Comparison of ENCODE assay signal across 8 cellular contexts in genomic region chr14:24196071-24197061, GRCh38. TPM values are rescaled to one million over a fixed set of nuclear protein-coding genes. Genes with fewer than 3 reads are reported as not detected.
DNase-seq lines count a peak whose midpoint lies in the region; ATAC-seq and TF ChIP-seq lines count a peak whose summit lies in the region.

No MANE protein-coding gene starts in this region.

- H3K4me3 ChIP-seq in CD4-positive, alpha-beta memory T cell (ENCODE audit: low read length in 2 of 2), result peak overlapping the region; percentile 87 to 90
- peak overlapping the region; percentile 88 to 89 for H3K4me3 ChIP-seq in right atrium auricular region
- H3K4me3 ChIP-seq in skeletal muscle cell (ENCODE audit: low read depth, low read length), result peak overlapping the region; percentile 89

- peak overlapping the region; percentile 92 to 99 (median 98) for H3K27ac Mint-ChIP-seq in CD4-positive, alpha-beta memory T cell
- peak overlapping the region; percentile 99 for H3K27ac Mint-ChIP-seq in activated T-helper 17 cell treated with anti-CD3 and anti-CD28 coated beads, Interleukin-2, amount 50 U/mL, for 72 hours

- intact Hi-C loops in CD4-positive, alpha-beta memory T cell (cut with micrococcal nuclease), result no loop called here

- peaks cover 0 to 3% (median 0%) of the 10 kb centered on the region in 8 donors for H3K9me3 Mint-ChIP-seq in CD4-positive, alpha-beta memory T cell
- H3K9me3 Mint-ChIP-seq in activated T-helper 17 cell treated with anti-CD3 and anti-CD28 coated beads, Interleukin-2, amount 50 U/mL, for 72 hours, result no peaks in the 10 kb centered on the region

- ATAC-seq in GM19025 (IDR thresholded peaks at IDR 0.05; ENCODE audit: low read depth, unreplicated experiment), result peak; percentile 11
- no peak for ATAC-seq in activated T-helper 17 cell treated with anti-CD3 and anti-CD28 coated beads, Interleukin-2, amount 50 U/mL, for 72 hours (replicated peaks)

- H3K27me3 Mint-ChIP-seq in CD4-positive, alpha-beta memory T cell, result no peaks in the 10 kb centered on the region
- no peaks in the 10 kb centered on the region for H3K27me3 Mint-ChIP-seq in activated T-helper 17 cell treated with anti-CD3 and anti-CD28 coated beads, Interleukin-2, amount 50 U/mL, for 72 hours

- H3K27ac ChIP-seq in CD4-positive, alpha-beta memory T cell (ENCODE audit: low read depth, low read length), result peak overlapping the region; percentile 98
- H3K27ac ChIP-seq in right atrium auricular region, result peak overlapping the region; percentile 95 to 96

- H3K36me3 ChIP-seq in CD4-positive, alpha-beta memory T cell (ENCODE audit: insufficient read depth, low read length), result peaks cover 15% of the 10 kb centered on the region
- H3K36me3 ChIP-seq in right atrium auricular region, result peaks cover 15% of the 10 kb centered on the region

- CTCF ChIA-PET in CD4-positive, alpha-beta memory T cell (lab: Charles Lee; ENCODE audit: partially characterized antibody), result interaction anchor here (0.7 to 3.7 kb wide), 9 partner anchors 13 to 219 kb away, joined by 3 to 23 read pairs (median 5); partner anchors contain the start of genes CHMP4A, CIDEB, IRF9 and MDP1

- H3K4me1 ChIP-seq in CD4-positive, alpha-beta memory T cell (ENCODE audit: insufficient read depth, low read length), result peaks cover 37% of the 10 kb centered on the region
- peaks cover 0 to 38% of the 10 kb centered on the region in 2 donors for H3K4me1 ChIP-seq in right atrium auricular region

- no peaks in the 10 kb centered on the region for H3K9me3 ChIP-seq in CD4-positive, alpha-beta memory T cell (ENCODE audit: control insufficient read depth in 1 of 2, low read length in 2 of 2)
- H3K9me3 ChIP-seq in right atrium auricular region, result no peaks in the 10 kb centered on the region

- H3K36me3 Mint-ChIP-seq in CD4-positive, alpha-beta memory T cell, result peaks cover 21 to 41% of the 10 kb centered on the region in 2 donors
- H3K36me3 Mint-ChIP-seq in activated T-helper 17 cell treated with anti-CD3 and anti-CD28 coated beads, Interleukin-2, amount 50 U/mL, for 72 hours (ENCODE audit: low read depth), result peaks cover 65% of the 10 kb centered on the region

- H3K4me1 Mint-ChIP-seq in CD4-positive, alpha-beta memory T cell, result peaks cover 32 to 65% (median 49%) of the 10 kb centered on the region in 4 donors
- peaks cover 47% of the 10 kb centered on the region for H3K4me1 Mint-ChIP-seq in activated T-helper 17 cell treated with anti-CD3 and anti-CD28 coated beads, Interleukin-2, amount 50 U/mL, for 72 hours

- peak overlapping the region; percentile 93 to 98 (median 94) for H3K4me3 Mint-ChIP-seq in CD4-positive, alpha-beta memory T cell
- peak overlapping the region; percentile 98 for H3K4me3 Mint-ChIP-seq in activated T-helper 17 cell treated with anti-CD3 and anti-CD28 coated beads, Interleukin-2, amount 50 U/mL, for 72 hours

- no peaks in the 10 kb centered on the region for H3K27me3 ChIP-seq in CD4-positive, alpha-beta memory T cell (ENCODE audit: insufficient read depth, low read length)
- no peaks in the 10 kb centered on the region for H3K27me3 ChIP-seq in right atrium auricular region

- no peak for TF ChIP-seq CTCF in right atrium auricular region (IDR thresholded peaks at IDR 0.05)

- POLR2A ChIA-PET in CD4-positive, alpha-beta memory T cell (lab: Charles Lee; ENCODE audit: partially characterized antibody), result interaction anchor here (0.6 to 4.3 kb wide), 36 partner anchors 10 to 1626 kb away, joined by 3 to 107 read pairs (median 6); partner anchors contain the start of genes CBLN3, CHMP4A, DCAF11 and DHRS1

- no peak for DNase-seq in CD4-positive, alpha-beta memory T cell
- DNase-seq in HS-27A (ENCODE audit: low read depth), result peak; percentile 9
- no peak for DNase-seq in right atrium auricular region (ENCODE audit: low spot score)
- no peak for DNase-seq in skeletal muscle cell (ENCODE audit: low read depth)
- no peak for DNase-seq in medulla oblongata (ENCODE audit: extremely low spot score)
- no peak for DNase-seq in activated CD4-positive, alpha-beta T cell treated with anti-CD3 and anti-CD28 coated beads for 1 hour

RNA-seq across cellular contexts. Expression of gene TM9SF1, which starts 1.1 kb away (rescaled TPM):
- total RNA-seq in CD4-positive, alpha-beta memory T cell, result 10 to 100 TPM; 24.1 to 26.3 TPM
- 10 to 100 TPM; 38.4 to 40.6 TPM for polyA plus RNA-seq in CD4-positive, alpha-beta memory T cell
- total RNA-seq in activated T-helper 17 cell treated with anti-CD3 and anti-CD28 coated beads, Interleukin-2, amount 50 U/mL, for 72 hours, result 10 to 100 TPM; 28.6 to 33.4 TPM
- 10 to 100 TPM; 23.5 to 42.7 TPM for total RNA-seq in right atrium auricular region

RNA-seq across cellular contexts. Expression of gene IPO4, which starts 7.8 kb away (rescaled TPM):
- 10 to 100 TPM; 22.4 to 30.2 TPM for total RNA-seq in CD4-positive, alpha-beta memory T cell
- 10 to 100 TPM; 19.8 to 20.2 TPM for polyA plus RNA-seq in CD4-positive, alpha-beta memory T cell
- 10 to 100 TPM; 34.0 to 78.7 TPM for total RNA-seq in activated T-helper 17 cell treated with anti-CD3 and anti-CD28 coated beads, Interleukin-2, amount 50 U/mL, for 72 hours
- 10 to 100 TPM; 12.1 to 15.7 TPM for total RNA-seq in right atrium auricular region

RNA-seq across cellular contexts. Expression of gene TSSK4, which starts 9.1 kb away (rescaled TPM):
- 1 to 10 TPM; 1.2 to 1.9 TPM for total RNA-seq in CD4-positive, alpha-beta memory T cell
- 1 to 10 TPM in 1 of 2 donors, under 1 TPM in 1; 0.47 to 1.3 TPM for polyA plus RNA-seq in CD4-positive, alpha-beta memory T cell
- under 1 TPM in 1 of 2 donors, not detected in 1; 0.82 TPM for total RNA-seq in activated T-helper 17 cell treated with anti-CD3 and anti-CD28 coated beads, Interleukin-2, amount 50 U/mL, for 72 hours
- not detected for total RNA-seq in right atrium auricular region

RNA-seq across cellular contexts. Expression of gene CHMP4A, which starts 16.9 kb away (rescaled TPM):
- total RNA-seq in CD4-positive, alpha-beta memory T cell, result 100 to 1,000 TPM in 1 of 2 experiments, 10 to 100 TPM in 1; 99.3 to 101 TPM
- 100 to 1,000 TPM; 164 to 194 TPM for polyA plus RNA-seq in CD4-positive, alpha-beta memory T cell
- total RNA-seq in activated T-helper 17 cell treated with anti-CD3 and anti-CD28 coated beads, Interleukin-2, amount 50 U/mL, for 72 hours, result 10 to 100 TPM; 62.8 to 69.8 TPM
- 10 to 100 TPM; 31.6 to 63.0 TPM for total RNA-seq in right atrium auricular region

RNA-seq across cellular contexts. Expression of gene MDP1, which starts 19.5 kb away (rescaled TPM):
- total RNA-seq in CD4-positive, alpha-beta memory T cell, result 10 to 100 TPM; 12.5 to 15.3 TPM
- polyA plus RNA-seq in CD4-positive, alpha-beta memory T cell, result 10 to 100 TPM; 27.3 to 28.1 TPM
- total RNA-seq in activated T-helper 17 cell treated with anti-CD3 and anti-CD28 coated beads, Interleukin-2, amount 50 U/mL, for 72 hours, result 1 to 10 TPM; 4.0 to 7.1 TPM
- total RNA-seq in right atrium auricular region, result 10 to 100 TPM; 15.5 to 19.7 TPM
